ENCODE assay signal across 9 cellular contexts in the genomic region with DNA sequence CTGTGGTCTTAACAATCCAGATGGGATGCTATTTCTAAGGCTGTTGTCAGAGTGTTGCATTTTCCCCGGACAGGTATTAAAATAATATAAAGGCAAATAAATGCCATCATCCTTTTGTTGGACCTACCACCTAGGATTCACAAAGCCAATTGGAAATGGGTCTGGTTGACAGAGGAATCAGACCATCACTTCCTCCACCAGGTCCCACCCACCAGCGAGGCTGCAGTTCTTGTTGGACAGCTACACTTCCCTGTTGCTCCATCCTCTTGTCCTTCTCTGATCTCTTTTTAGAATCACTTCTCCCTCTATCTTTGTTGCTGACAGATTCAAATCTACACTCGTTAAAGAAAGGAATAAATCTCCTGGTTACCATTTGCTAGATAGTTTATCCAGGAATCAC. TPM values are rescaled to one million over a fixed set of nuclear protein-coding genes. Genes with fewer than 3 reads are reported as not detected.
A peak's percentile ranks its signal among the peaks of the same experiment; 100 is the strongest.
DNase-seq lines count a peak whose midpoint lies in the region; TF ChIP-seq lines count a peak whose summit lies in the region.
"Had no signal": no experiment of that assay in that cellular context is flagged by ENCODE, and none has a peak within 500 bp of the region (broad histone marks: within the 10 kb centered on the region; RNA-seq: fewer than 3 reads in every experiment).

No MANE protein-coding gene starts in this region.

- DNase-seq in activated CD4-positive, alpha-beta T cell treated with anti-CD3 and anti-CD28 coated beads, Interleukin-2, amount 50 U/mL, for 48 hours = peak; percentile 11 to 19
- no peak for DNase-seq in activated CD4-positive, alpha-beta T cell treated with anti-CD3 and anti-CD28 coated beads, Interleukin-2, amount 50 U/mL, for 4 hours
- DNase-seq in NCI-H69 (lab: John Stamatoyannopoulos, UW) = peak; percentile 66
- peak; percentile 50 for DNase-seq in ecto neural progenitor cell (ENCODE audit: low spot score)
- peak; percentile 51 for DNase-seq in renal cortical epithelial cell (ENCODE audit: low read depth)
- no peak for DNase-seq in GM10248 (ENCODE audit: extremely low spot score)
- no peak for DNase-seq in occipital lobe (lab: John Stamatoyannopoulos, UW)
- no peak for DNase-seq in mucosa of gallbladder (ENCODE audit: low spot score)
- DNase-seq: small intestine had no signal

- TF ChIP-seq CTCF in GM10248 (IDR thresholded peaks at IDR 0.05; ENCODE audit: control extremely low read depth, extremely low read depth, low read depth, missing control alignments) = no peak

- POLR2A ChIA-PET in GM10248 (lab: Yijun Ruan, JAX) = no interaction called here

- CTCF ChIA-PET in GM10248 (lab: Yijun Ruan, JAX) = interaction anchor here (1.0 to 2.2 kb wide), 6 partner anchors 12 to 59 kb away, joined by 3 to 9 read pairs (median 5); no protein-coding TSS in a partner anchor

RNA-seq across cellular contexts. Expression of a gene that starts 1.1 kb away (rescaled TPM):
- total RNA-seq in renal cortical epithelial cell (4.3 and 11.8 TPM in 2 replicates), occipital lobe (21.7 TPM), mucosa of gallbladder (7.3 TPM)

RNA-seq across cellular contexts. Expression of a gene that starts 1.2 kb away (rescaled TPM):
- total RNA-seq in renal cortical epithelial cell (33.5 and 35.6 TPM in 2 replicates), occipital lobe (29.9 TPM), mucosa of gallbladder (33.7 TPM)

RNA-seq across cellular contexts. Expression of a gene that starts 26.3 kb away (rescaled TPM):
- 334 and 413 TPM in 2 replicates for total RNA-seq in renal cortical epithelial cell
- 366 TPM for total RNA-seq in occipital lobe
- 197 TPM for total RNA-seq in mucosa of gallbladder

Comparison
In these comparisons a context has a peak if more than half of its experiments do, and no peak if none do; other contexts are left out.
1. DNase-seq: peak in activated CD4-positive, alpha-beta T cell treated with anti-CD3 and anti-CD28 coated beads, Interleukin-2, amount 50 U/mL, for 48 hours (2 of 2), NCI-H69 (single experiment), ecto neural progenitor cell (single experiment) and renal cortical epithelial cell (single experiment); none in activated CD4-positive, alpha-beta T cell treated with anti-CD3 and anti-CD28 coated beads, Interleukin-2, amount 50 U/mL, for 4 hours (0 of 2), GM10248 (single experiment), occipital lobe (single experiment) and mucosa of gallbladder (single experiment).